In the genomic region with DNA sequence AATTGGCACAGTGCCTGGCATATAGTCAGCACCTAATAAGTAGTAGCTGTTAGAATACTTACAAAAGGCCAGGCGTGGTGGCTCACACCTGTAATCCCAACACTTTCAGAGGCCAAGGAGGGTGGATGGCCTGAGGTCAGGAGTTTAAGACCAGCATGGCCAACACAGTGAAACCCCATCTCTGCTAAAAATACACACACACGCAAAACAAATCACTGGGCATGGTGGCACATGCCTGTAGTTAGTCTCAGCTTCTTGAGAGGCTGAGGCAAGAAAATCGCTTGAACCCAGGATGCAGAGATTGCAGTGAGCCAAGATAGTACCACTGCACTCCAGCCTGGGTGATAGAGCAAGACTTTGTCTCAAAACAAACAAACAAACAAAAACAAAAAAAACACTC, we compare ENCODE assay signal across 1 cellular context. TPM values are rescaled to one million over a fixed set of nuclear protein-coding genes. Genes with fewer than 3 reads are reported as not detected.
"Had no signal": no experiment of that assay in that cellular context is flagged by ENCODE, and none has a peak within 500 bp of the region (broad histone marks: within the 10 kb centered on the region; RNA-seq: fewer than 3 reads in every experiment).

No MANE protein-coding gene starts in this region.

RNA-seq across cellular contexts. Expression of gene NPIPA8, which starts 29.3 kb away (rescaled TPM):
- total RNA-seq: activated CD4-positive, alpha-beta memory T cell treated with anti-CD3 and anti-CD28 coated beads, Interleukin-2, amount 10 ng/mL, durations not matched to agents 7 days and 5 days had no signal
